In the genomic region with DNA sequence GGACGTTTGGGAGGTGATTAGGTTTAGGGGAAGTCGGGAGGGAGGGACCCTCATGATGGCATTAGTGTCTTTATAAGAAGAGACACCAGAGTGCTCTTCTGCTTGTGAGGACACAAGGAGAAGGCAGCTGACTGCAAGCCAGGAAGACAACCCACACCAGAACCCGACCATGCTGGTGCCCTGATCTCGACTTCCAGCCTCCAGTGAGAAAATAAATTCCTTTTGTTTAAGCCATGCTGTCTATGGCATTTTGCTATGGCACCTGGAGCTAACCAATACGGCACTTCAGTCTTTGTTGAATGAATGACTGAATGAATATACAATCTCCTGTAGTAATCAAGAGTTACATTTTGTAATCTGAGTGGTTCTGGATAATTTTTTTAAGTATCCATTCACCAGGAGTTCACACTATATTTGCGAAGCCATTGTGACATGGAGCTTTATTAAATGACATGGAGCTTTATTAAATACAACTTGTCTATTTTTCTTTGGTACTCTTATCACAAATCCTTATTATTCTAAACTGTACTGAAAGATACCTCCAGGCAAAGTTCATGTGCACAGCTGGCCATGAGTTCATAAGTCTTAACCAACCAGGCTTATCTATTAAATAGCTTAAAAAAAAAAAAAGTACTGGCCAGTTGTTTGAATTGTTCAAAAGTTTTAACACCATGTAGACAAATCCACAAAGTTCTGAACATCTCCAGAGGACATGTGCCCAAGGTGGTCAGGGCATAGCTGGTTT, we compare ENCODE assay signal across 36 cellular contexts.
"Had no signal": no experiment of that assay in that cellular context is flagged by ENCODE, and none has a peak within 500 bp of the region (broad histone marks: within the 10 kb centered on the region; RNA-seq: fewer than 3 reads in every experiment).

No MANE protein-coding gene starts in this region.

- H3K9me3 ChIP-seq: ascending aorta had no signal

- H3K27ac ChIP-seq: ascending aorta, cardiac muscle cell, VCaP had no signal

- H3K27ac Mint-ChIP-seq: activated B cell treated with CpG ODN at 0.5 μM for 24 hours; activated CD4-positive, alpha-beta memory T cell treated with anti-CD3 and anti-CD28 coated beads for 36 hours; activated CD4-positive, alpha-beta T cell treated with anti-CD3 and anti-CD28 coated beads, Interleukin-2, amount 10 ng/mL, durations not matched to agents 24 days and 14 days; activated CD8-positive, alpha-beta T cell treated with anti-CD3 and anti-CD28 coated beads for 36 hours; activated naive CD4-positive, alpha-beta T cell treated with anti-CD3 and anti-CD28 coated beads for 36 hours; activated naive CD4-positive, alpha-beta T cell treated with anti-CD3 and anti-CD28 coated beads, Interleukin-2, amount 50 U/mL, for 24 hours; activated naive CD8-positive, alpha-beta T cell; activated naive CD8-positive, alpha-beta T cell treated with anti-CD3 and anti-CD28 coated beads, Interleukin-2, amount 10 ng/mL, durations not matched to agents 7 days and 5 days; activated naive CD8-positive, alpha-beta T cell treated with anti-CD3 and anti-CD28 coated beads, Interleukin-2, amount 50 U/mL, for 24 hours; activated T-cell treated with anti-CD3 and anti-CD28 coated beads, Interleukin-2, amount 50 U/mL, for 72 hours; activated T-helper 1 cell treated with anti-CD3 and anti-CD28 coated beads, Interleukin-12 subunit alpha, Interleukin-12 subunit beta, Interleukin-2, Interleukin-4 antibody, amounts not matched to agents 30 ng/mL and 10 ng/mL and 1 ng/mL, durations not matched to agents 14 hours and 24 hours and 36 hours; activated T-helper 17 cell treated with anti-CD3 and anti-CD28 coated beads, Interleukin-2, amount 50 U/mL, for 72 hours; T-helper 1 cell treated with Interleukin-12 subunit alpha and Interleukin-12 subunit beta and Interleukin-4 antibody, amounts not matched to agents 30 μg/mL and 1 μg/mL, for 36 hours had no signal

- H3K27me3 ChIP-seq: ascending aorta, cardiac muscle cell had no signal

- H3K4me3 Mint-ChIP-seq: activated B cell treated with CpG ODN at 0.5 μM for 24 hours; activated CD4-positive, alpha-beta memory T cell treated with anti-CD3 and anti-CD28 coated beads for 36 hours; activated CD4-positive, alpha-beta T cell treated with anti-CD3 and anti-CD28 coated beads, Interleukin-2, amount 10 ng/mL, durations not matched to agents 24 days and 14 days; activated CD8-positive, alpha-beta T cell treated with anti-CD3 and anti-CD28 coated beads for 36 hours; activated naive CD4-positive, alpha-beta T cell treated with anti-CD3 and anti-CD28 coated beads for 36 hours; activated naive CD4-positive, alpha-beta T cell treated with anti-CD3 and anti-CD28 coated beads, Interleukin-2, amount 50 U/mL, for 24 hours; activated naive CD8-positive, alpha-beta T cell; activated naive CD8-positive, alpha-beta T cell treated with anti-CD3 and anti-CD28 coated beads, Interleukin-2, amount 10 ng/mL, durations not matched to agents 7 days and 5 days; activated naive CD8-positive, alpha-beta T cell treated with anti-CD3 and anti-CD28 coated beads, Interleukin-2, amount 50 U/mL, for 24 hours; activated T-cell treated with anti-CD3 and anti-CD28 coated beads, Interleukin-2, amount 50 U/mL, for 4 hours; activated T-cell treated with anti-CD3 and anti-CD28 coated beads, Interleukin-2, amount 50 U/mL, for 72 hours; activated T-helper 1 cell treated with anti-CD3 and anti-CD28 coated beads, Interleukin-12 subunit alpha, Interleukin-12 subunit beta, Interleukin-2, Interleukin-4 antibody, amounts not matched to agents 30 ng/mL and 10 ng/mL and 1 ng/mL, durations not matched to agents 14 hours and 24 hours and 36 hours; activated T-helper 17 cell treated with anti-CD3 and anti-CD28 coated beads, Interleukin-2, amount 50 U/mL, for 72 hours; brain; central memory CD8-positive, alpha-beta T cell; T-helper 1 cell treated with Interleukin-12 subunit alpha and Interleukin-12 subunit beta and Interleukin-4 antibody, amounts not matched to agents 30 μg/mL and 1 μg/mL, for 36 hours had no signal

- ATAC-seq: activated CD8-positive, alpha-beta T cell treated with anti-CD3 and anti-CD28 coated beads for 36 hours; activated naive CD8-positive, alpha-beta T cell treated with anti-CD3 and anti-CD28 coated beads, Interleukin-2, amount 50 U/mL, for 24 hours; activated T-cell treated with anti-CD3 and anti-CD28 coated beads, Interleukin-2, amount 50 U/mL, for 4 hours; activated T-cell treated with anti-CD3 and anti-CD28 coated beads, Interleukin-2, amount 50 U/mL, for 72 hours; activated T-helper 17 cell treated with anti-CD3 and anti-CD28 coated beads, Interleukin-2, amount 50 U/mL, for 72 hours had no signal

- DNase-seq: activated B cell treated with CpG ODN at 0.5 μM for 24 hours; activated CD4-positive, alpha-beta memory T cell treated with anti-CD3 and anti-CD28 coated beads for 36 hours; activated CD4-positive, alpha-beta T cell treated with anti-CD3 and anti-CD28 coated beads for 4 hours; activated CD4-positive, alpha-beta T cell treated with anti-CD3 and anti-CD28 coated beads, Interleukin-2, amount 10 ng/mL, durations not matched to agents 24 days and 14 days; activated CD4-positive, alpha-beta T cell treated with anti-CD3 and anti-CD28 coated beads, Interleukin-2, amount 50 U/mL, for 1 hour; activated CD4-positive, alpha-beta T cell treated with anti-CD3 and anti-CD28 coated beads, Interleukin-2, amount 50 U/mL, for 4 hours; activated CD4-positive, CD25-positive, alpha-beta regulatory T cell treated with anti-CD3 and anti-CD28 coated beads, Interleukin-2, amount 50 U/mL, for 72 hours; activated CD8-positive, alpha-beta memory T cell treated with anti-CD3 and anti-CD28 coated beads, Interleukin-2, amount 50 U/mL, for 4 hours; activated CD8-positive, alpha-beta T cell treated with anti-CD3 and anti-CD28 coated beads for 36 hours; activated effector memory CD4-positive, alpha-beta T cell treated with anti-CD3 and anti-CD28 coated beads, Interleukin-2, amount 50 U/mL, for 16 hours; activated gamma-delta T cell treated with Interleukin-2 at 50 U/mL for 16 hours; activated naive CD4-positive, alpha-beta T cell; activated naive CD4-positive, alpha-beta T cell treated with anti-CD3 and anti-CD28 coated beads for 36 hours; activated naive CD8-positive, alpha-beta T cell treated with anti-CD3 and anti-CD28 coated beads, Interleukin-2, amount 10 ng/mL, durations not matched to agents 7 days and 5 days; activated naive CD8-positive, alpha-beta T cell treated with anti-CD3 and anti-CD28 coated beads, Interleukin-2, amount 50 U/mL, for 24 hours; activated T-cell treated with anti-CD3 and anti-CD28 coated beads for 4 hours; activated T-cell treated with anti-CD3 and anti-CD28 coated beads, Interleukin-2, amount 50 U/mL, for 1 hour; activated T-cell treated with anti-CD3 and anti-CD28 coated beads, Interleukin-2, amount 50 U/mL, for 4 hours; activated T-cell treated with anti-CD3 and anti-CD28 coated beads, Interleukin-2, amount 50 U/mL, for 72 hours; amygdala; anterior cingulate cortex; caudate nucleus; cerebellar nuclear complex; T-helper 1 cell had no signal

- H3K4me1 Mint-ChIP-seq: activated B cell treated with CpG ODN at 0.5 μM for 24 hours; activated CD4-positive, alpha-beta T cell treated with anti-CD3 and anti-CD28 coated beads, Interleukin-2, amount 10 ng/mL, durations not matched to agents 24 days and 14 days; activated naive CD4-positive, alpha-beta T cell treated with anti-CD3 and anti-CD28 coated beads, Interleukin-2, amount 50 U/mL, for 24 hours; activated naive CD8-positive, alpha-beta T cell treated with anti-CD3 and anti-CD28 coated beads, Interleukin-2, amount 50 U/mL, for 24 hours; activated T-helper 17 cell treated with anti-CD3 and anti-CD28 coated beads, Interleukin-2, amount 50 U/mL, for 72 hours; central memory CD8-positive, alpha-beta T cell had no signal

- H3K36me3 ChIP-seq: ascending aorta, cardiac muscle cell had no signal

- H3K4me3 ChIP-seq: ascending aorta, cardiac muscle cell had no signal

- H3K27me3 Mint-ChIP-seq: activated B cell treated with CpG ODN at 0.5 μM for 24 hours; activated CD4-positive, alpha-beta memory T cell treated with anti-CD3 and anti-CD28 coated beads for 36 hours; activated CD4-positive, alpha-beta T cell treated with anti-CD3 and anti-CD28 coated beads, Interleukin-2, amount 10 ng/mL, durations not matched to agents 24 days and 14 days; activated CD8-positive, alpha-beta T cell treated with anti-CD3 and anti-CD28 coated beads for 36 hours; activated naive CD4-positive, alpha-beta T cell treated with anti-CD3 and anti-CD28 coated beads, Interleukin-2, amount 50 U/mL, for 24 hours; activated naive CD8-positive, alpha-beta T cell; activated naive CD8-positive, alpha-beta T cell treated with anti-CD3 and anti-CD28 coated beads, Interleukin-2, amount 50 U/mL, for 24 hours; activated T-helper 17 cell treated with anti-CD3 and anti-CD28 coated beads, Interleukin-2, amount 50 U/mL, for 72 hours; central memory CD8-positive, alpha-beta T cell had no signal

- FAIRE-seq: bronchial epithelial cell, TTC549 had no signal
